ENCODE assay signal across 2 cellular contexts in the genomic region with DNA sequence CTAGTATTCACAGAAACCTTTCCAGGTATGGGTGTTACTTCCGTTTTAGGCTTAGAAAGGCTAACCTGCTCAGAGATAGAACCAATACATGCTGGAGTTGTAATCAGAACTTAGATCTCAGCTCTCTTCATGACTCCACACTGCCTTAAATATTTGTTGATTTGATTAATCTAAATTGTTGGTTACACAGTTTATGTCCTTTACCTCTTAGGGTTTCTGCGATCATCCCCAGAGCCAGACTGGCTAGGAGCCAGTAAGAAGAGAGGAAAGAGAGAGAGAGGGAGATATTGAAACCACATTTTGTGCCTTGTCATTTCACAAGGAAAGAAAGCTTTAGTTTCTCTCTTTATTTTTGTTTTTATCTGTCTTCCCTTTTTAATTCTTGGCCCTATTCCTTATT.
TF ChIP-seq lines count a peak whose summit lies in the region.

No MANE protein-coding gene starts in this region.

TF ChIP-seq in IMR-90, 13 proteins besides CTCF, POLR2A, EP300 and RAD21:
- TF ChIP-seq CEBPB (IDR thresholded peaks at IDR 0.05; ENCODE audit: low read depth, low read length) (no peak), RCOR1 (IDR thresholded peaks at IDR 0.05; ENCODE audit: insufficient replicate concordance, low read length) (no peak), BHLHE40 (IDR thresholded peaks at IDR 0.05; ENCODE audit: low read depth, low read length) (no peak)

TF ChIP-seq in SK-N-SH, 30 proteins besides CTCF, POLR2A, EP300 and RAD21:
- TF ChIP-seq, protein P1, sequence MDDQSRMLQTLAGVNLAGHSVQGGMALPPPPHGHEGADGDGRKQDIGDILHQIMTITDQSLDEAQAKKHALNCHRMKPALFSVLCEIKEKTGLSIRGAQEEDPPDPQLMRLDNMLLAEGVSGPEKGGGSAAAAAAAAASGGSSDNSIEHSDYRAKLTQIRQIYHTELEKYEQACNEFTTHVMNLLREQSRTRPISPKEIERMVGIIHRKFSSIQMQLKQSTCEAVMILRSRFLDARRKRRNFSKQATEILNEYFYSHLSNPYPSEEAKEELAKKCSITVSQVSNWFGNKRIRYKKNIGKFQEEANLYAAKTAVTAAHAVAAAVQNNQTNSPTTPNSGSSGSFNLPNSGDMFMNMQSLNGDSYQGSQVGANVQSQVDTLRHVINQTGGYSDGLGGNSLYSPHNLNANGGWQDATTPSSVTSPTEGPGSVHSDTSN (IDR thresholded peaks at IDR 0.05) = no peak
- TF ChIP-seq YY1 (IDR thresholded peaks at IDR 0.05; ENCODE audit: low read depth) (no peak), NFIC (IDR thresholded peaks at IDR 0.05; ENCODE audit: borderline replicate concordance) (peak; percentile 65), GABPA (IDR thresholded peaks at IDR 0.05; ENCODE audit: low read depth) (no peak), MEF2A (IDR thresholded peaks at IDR 0.05; ENCODE audit: borderline replicate concordance, low read depth) (no peak), TCF12 (IDR thresholded peaks at IDR 0.05) (peak; percentile 45), ZBTB33 (IDR thresholded peaks at IDR 0.05; ENCODE audit: borderline replicate concordance, low read depth) (no peak)
